Comparison of ENCODE assay signal across 1 cellular context in genomic region chr9:134597041-134597913, GRCh38.
TF ChIP-seq lines count a peak whose summit lies in the region.

No MANE protein-coding gene starts in this region.

TF ChIP-seq in IMR-90, 13 proteins besides CTCF, POLR2A, EP300 and RAD21:
- TF ChIP-seq BHLHE40 (IDR thresholded peaks at IDR 0.05; ENCODE audit: low read depth, low read length): peak; percentile 75
- no peak for TF ChIP-seq CEBPB (IDR thresholded peaks at IDR 0.05; ENCODE audit: low read depth, low read length)
- TF ChIP-seq NFE2L2 (IDR thresholded peaks at IDR 0.05; ENCODE audit: low read depth, low read length): no peak
- no peak for TF ChIP-seq RFX5 (IDR thresholded peaks at IDR 0.05; ENCODE audit: low read depth, low read length)
TF ChIP-seq in IMR-90: peak in this region for 1.
